2 cellular contexts compared by ENCODE assay signal in the genomic region with DNA sequence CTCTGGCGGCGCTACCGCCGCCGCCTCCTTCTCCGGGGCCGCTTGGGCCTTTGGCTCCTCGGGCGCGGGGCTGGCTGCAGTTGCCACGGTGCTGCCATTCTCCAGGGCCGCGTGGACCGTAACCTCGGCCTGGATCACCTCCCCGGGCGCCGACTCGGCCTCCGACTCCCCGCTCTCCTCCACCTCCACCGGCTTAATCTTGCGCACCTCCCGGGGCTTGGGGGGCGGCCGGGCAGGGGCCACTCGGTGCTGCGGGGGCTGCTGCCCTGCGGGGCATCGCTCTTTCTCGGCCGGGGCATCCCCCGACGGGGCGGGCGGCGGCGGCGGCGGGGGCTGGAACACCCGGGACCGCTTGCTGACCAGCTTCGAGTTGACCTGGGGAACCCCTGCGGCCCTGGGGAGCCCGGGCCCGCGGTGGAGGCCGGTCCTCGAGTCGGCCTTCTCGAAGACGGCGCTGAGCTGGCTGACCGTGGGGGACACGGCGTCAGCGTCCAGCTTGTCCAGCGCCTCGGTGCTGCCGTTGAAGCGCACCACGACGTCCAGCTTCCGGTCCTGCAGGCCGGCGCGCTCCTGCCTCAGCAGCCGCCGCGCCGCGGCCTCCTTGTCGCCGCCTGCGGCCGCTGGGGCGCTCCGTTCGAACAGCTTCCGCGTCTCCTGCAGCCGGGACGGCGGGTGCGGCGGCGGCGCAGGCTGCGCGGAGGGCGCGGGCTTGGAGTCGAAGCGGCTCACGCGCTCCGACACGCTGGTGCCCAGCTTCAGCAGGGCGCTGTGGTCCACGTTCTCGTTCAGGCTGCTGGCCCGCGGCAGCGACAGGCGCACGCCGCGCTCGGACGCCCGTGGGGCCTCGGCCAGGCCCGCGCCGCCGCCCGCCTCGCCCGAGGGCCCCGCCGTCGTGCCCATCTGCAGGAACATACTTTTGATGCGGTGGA.
A peak's percentile ranks its signal among the peaks of the same experiment; 100 is the strongest.
TF ChIP-seq lines count a peak whose summit lies in the region.

No MANE protein-coding gene starts in this region.

TF ChIP-seq in SK-N-SH, 30 proteins besides CTCF, POLR2A, EP300 and RAD21:
- TF ChIP-seq FOSL2 (IDR thresholded peaks at IDR 0.05; ENCODE audit: borderline replicate concordance, low read depth) = no peak
- TF ChIP-seq, protein P1, sequence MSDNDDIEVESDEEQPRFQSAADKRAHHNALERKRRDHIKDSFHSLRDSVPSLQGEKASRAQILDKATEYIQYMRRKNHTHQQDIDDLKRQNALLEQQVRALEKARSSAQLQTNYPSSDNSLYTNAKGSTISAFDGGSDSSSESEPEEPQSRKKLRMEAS (IDR thresholded peaks at IDR 0.05; ENCODE audit: low read depth) = peak; percentile 55; the same call in 1 of the 2 replicates
- TF ChIP-seq MXI1 (IDR thresholded peaks at IDR 0.05; ENCODE audit: low read depth, low read length) = peak; percentile 54
- TF ChIP-seq GABPA (IDR thresholded peaks at IDR 0.05; ENCODE audit: low read depth) = peak; percentile 34; the same call in 1 of the 2 replicates
- no peak for TF ChIP-seq GATA2 (CRISPR knock-in tag; IDR thresholded peaks at IDR 0.05)

TF ChIP-seq in GM12878, 131 proteins besides CTCF, POLR2A, EP300 and RAD21 (continues in another document):
- TF ChIP-seq ZZZ3 (IDR thresholded peaks at IDR 0.05; ENCODE audit: control insufficient read depth, insufficient read length, low read depth) (no peak), TCF12 (IDR thresholded peaks at IDR 0.05; ENCODE audit: low read depth, low read length) (no peak), CEBPZ (IDR thresholded peaks at IDR 0.05; ENCODE audit: low read depth, low read length) (no peak), ATF7 (IDR thresholded peaks at IDR 0.05; ENCODE audit: low read depth) (no peak), HCFC1 (IDR thresholded peaks at IDR 0.05; ENCODE audit: low read length) (no peak), YBX1 (IDR thresholded peaks at IDR 0.05) (no peak), TAF1 (IDR thresholded peaks at IDR 0.05; ENCODE audit: borderline replicate concordance, low read depth, low read length) (peak; percentile 5; the same call in 1 of the 2 replicates), EED (IDR thresholded peaks at IDR 0.05; ENCODE audit: low read depth) (no peak), BCL11A (IDR thresholded peaks at IDR 0.05; ENCODE audit: low read depth, low read length) (0 out of 2 replicates have a peak, but pooled peaks have one; percentile 21), RELB (IDR thresholded peaks at IDR 0.05; ENCODE audit: low read depth) (no peak), BMI1 (IDR thresholded peaks at IDR 0.05; ENCODE audit: borderline replicate concordance) (no peak), BHLHE40 (IDR thresholded peaks at IDR 0.05; ENCODE audit: borderline replicate concordance in 1 of 2, low read depth in 2 of 2, low read length in 1 of 2) (peak; percentile 7 to 58; a peak in 1 of 4 replicates), ZNF217 (IDR thresholded peaks at IDR 0.05) (no peak), STAT1 (conservative IDR thresholded peaks at IDR 0.05) (no peak), RELA (IDR thresholded peaks at IDR 0.05; ENCODE audit: borderline replicate concordance, partially characterized antibody) (no peak), CREM (IDR thresholded peaks at IDR 0.05; ENCODE audit: low read depth) (no peak), MXI1 (IDR thresholded peaks at IDR 0.05; ENCODE audit: low read depth, low read length) (0 out of 2 replicates have a peak, but pooled peaks have one; percentile 33), RFX5 (IDR thresholded peaks at IDR 0.05; ENCODE audit: low read depth, low read length) (no peak), MTA2 (IDR thresholded peaks at IDR 0.05; ENCODE audit: low read depth) (no peak)
- TF ChIP-seq, protein P2, sequence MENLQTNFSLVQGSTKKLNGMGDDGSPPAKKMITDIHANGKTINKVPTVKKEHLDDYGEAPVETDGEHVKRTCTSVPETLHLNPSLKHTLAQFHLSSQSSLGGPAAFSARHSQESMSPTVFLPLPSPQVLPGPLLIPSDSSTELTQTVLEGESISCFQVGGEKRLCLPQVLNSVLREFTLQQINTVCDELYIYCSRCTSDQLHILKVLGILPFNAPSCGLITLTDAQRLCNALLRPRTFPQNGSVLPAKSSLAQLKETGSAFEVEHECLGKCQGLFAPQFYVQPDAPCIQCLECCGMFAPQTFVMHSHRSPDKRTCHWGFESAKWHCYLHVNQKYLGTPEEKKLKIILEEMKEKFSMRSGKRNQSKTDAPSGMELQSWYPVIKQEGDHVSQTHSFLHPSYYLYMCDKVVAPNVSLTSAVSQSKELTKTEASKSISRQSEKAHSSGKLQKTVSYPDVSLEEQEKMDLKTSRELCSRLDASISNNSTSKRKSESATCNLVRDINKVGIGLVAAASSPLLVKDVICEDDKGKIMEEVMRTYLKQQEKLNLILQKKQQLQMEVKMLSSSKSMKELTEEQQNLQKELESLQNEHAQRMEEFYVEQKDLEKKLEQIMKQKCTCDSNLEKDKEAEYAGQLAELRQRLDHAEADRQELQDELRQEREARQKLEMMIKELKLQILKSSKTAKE (IDR thresholded peaks at IDR 0.05; ENCODE audit: low read depth, poor library complexity, severe bottlenecking) = no peak
- TF ChIP-seq, protein P3, sequence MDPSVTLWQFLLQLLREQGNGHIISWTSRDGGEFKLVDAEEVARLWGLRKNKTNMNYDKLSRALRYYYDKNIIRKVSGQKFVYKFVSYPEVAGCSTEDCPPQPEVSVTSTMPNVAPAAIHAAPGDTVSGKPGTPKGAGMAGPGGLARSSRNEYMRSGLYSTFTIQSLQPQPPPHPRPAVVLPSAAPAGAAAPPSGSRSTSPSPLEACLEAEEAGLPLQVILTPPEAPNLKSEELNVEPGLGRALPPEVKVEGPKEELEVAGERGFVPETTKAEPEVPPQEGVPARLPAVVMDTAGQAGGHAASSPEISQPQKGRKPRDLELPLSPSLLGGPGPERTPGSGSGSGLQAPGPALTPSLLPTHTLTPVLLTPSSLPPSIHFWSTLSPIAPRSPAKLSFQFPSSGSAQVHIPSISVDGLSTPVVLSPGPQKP (IDR thresholded peaks at IDR 0.05; ENCODE audit: low read depth, low read length) = no peak
- TF ChIP-seq, protein P4, sequence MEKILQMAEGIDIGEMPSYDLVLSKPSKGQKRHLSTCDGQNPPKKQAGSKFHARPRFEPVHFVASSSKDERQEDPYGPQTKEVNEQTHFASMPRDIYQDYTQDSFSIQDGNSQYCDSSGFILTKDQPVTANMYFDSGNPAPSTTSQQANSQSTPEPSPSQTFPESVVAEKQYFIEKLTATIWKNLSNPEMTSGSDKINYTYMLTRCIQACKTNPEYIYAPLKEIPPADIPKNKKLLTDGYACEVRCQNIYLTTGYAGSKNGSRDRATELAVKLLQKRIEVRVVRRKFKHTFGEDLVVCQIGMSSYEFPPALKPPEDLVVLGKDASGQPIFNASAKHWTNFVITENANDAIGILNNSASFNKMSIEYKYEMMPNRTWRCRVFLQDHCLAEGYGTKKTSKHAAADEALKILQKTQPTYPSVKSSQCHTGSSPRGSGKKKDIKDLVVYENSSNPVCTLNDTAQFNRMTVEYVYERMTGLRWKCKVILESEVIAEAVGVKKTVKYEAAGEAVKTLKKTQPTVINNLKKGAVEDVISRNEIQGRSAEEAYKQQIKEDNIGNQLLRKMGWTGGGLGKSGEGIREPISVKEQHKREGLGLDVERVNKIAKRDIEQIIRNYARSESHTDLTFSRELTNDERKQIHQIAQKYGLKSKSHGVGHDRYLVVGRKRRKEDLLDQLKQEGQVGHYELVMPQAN (conservative IDR thresholded peaks at IDR 0.05) = no peak; the same call in none of the 2 replicates
- TF ChIP-seq, protein P5, sequence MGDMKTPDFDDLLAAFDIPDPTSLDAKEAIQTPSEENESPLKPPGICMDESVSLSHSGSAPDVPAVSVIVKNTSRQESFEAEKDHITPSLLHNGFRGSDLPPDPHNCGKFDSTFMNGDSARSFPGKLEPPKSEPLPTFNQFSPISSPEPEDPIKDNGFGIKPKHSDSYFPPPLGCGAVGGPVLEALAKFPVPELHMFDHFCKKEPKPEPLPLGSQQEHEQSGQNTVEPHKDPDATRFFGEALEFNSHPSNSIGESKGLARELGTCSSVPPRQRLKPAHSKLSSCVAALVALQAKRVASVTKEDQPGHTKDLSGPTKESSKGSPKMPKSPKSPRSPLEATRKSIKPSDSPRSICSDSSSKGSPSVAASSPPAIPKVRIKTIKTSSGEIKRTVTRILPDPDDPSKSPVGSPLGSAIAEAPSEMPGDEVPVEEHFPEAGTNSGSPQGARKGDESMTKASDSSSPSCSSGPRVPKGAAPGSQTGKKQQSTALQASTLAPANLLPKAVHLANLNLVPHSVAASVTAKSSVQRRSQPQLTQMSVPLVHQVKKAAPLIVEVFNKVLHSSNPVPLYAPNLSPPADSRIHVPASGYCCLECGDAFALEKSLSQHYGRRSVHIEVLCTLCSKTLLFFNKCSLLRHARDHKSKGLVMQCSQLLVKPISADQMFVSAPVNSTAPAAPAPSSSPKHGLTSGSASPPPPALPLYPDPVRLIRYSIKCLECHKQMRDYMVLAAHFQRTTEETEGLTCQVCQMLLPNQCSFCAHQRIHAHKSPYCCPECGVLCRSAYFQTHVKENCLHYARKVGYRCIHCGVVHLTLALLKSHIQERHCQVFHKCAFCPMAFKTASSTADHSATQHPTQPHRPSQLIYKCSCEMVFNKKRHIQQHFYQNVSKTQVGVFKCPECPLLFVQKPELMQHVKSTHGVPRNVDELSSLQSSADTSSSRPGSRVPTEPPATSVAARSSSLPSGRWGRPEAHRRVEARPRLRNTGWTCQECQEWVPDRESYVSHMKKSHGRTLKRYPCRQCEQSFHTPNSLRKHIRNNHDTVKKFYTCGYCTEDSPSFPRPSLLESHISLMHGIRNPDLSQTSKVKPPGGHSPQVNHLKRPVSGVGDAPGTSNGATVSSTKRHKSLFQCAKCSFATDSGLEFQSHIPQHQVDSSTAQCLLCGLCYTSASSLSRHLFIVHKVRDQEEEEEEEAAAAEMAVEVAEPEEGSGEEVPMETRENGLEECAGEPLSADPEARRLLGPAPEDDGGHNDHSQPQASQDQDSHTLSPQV (IDR thresholded peaks at IDR 0.05) = no peak
- TF ChIP-seq, protein P6, sequence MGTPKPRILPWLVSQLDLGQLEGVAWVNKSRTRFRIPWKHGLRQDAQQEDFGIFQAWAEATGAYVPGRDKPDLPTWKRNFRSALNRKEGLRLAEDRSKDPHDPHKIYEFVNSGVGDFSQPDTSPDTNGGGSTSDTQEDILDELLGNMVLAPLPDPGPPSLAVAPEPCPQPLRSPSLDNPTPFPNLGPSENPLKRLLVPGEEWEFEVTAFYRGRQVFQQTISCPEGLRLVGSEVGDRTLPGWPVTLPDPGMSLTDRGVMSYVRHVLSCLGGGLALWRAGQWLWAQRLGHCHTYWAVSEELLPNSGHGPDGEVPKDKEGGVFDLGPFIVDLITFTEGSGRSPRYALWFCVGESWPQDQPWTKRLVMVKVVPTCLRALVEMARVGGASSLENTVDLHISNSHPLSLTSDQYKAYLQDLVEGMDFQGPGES (IDR thresholded peaks at IDR 0.05) = no peak
- TF ChIP-seq, protein P7, sequence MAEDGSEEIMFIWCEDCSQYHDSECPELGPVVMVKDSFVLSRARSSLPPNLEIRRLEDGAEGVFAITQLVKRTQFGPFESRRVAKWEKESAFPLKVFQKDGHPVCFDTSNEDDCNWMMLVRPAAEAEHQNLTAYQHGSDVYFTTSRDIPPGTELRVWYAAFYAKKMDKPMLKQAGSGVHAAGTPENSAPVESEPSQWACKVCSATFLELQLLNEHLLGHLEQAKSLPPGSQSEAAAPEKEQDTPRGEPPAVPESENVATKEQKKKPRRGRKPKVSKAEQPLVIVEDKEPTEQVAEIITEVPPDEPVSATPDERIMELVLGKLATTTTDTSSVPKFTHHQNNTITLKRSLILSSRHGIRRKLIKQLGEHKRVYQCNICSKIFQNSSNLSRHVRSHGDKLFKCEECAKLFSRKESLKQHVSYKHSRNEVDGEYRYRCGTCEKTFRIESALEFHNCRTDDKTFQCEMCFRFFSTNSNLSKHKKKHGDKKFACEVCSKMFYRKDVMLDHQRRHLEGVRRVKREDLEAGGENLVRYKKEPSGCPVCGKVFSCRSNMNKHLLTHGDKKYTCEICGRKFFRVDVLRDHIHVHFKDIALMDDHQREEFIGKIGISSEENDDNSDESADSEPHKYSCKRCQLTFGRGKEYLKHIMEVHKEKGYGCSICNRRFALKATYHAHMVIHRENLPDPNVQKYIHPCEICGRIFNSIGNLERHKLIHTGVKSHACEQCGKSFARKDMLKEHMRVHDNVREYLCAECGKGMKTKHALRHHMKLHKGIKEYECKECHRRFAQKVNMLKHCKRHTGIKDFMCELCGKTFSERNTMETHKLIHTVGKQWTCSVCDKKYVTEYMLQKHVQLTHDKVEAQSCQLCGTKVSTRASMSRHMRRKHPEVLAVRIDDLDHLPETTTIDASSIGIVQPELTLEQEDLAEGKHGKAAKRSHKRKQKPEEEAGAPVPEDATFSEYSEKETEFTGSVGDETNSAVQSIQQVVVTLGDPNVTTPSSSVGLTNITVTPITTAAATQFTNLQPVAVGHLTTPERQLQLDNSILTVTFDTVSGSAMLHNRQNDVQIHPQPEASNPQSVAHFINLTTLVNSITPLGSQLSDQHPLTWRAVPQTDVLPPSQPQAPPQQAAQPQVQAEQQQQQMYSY (CRISPR knock-in tag; IDR thresholded peaks at IDR 0.05) = no peak
